ENCODE assay signal across 27 cellular contexts in the genomic region with DNA sequence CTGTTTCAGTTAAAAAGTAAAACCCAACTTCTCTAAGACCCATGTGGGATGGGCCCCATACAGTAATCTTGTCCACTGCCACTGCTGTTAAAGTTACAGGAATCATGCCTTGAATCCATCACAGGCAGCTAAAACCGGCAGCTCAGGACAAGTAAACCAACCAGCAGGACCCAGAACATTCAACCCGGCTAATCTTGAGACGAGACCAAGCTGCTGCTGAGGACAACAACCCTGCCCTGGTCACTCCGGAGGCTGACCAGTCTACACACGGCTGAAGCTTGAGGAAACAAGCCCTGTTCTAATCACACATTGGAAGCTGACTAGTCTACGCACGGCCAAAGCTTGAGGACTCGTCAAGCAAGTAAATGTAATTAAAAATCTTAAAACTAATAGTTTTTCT.
"Had no signal": no experiment of that assay in that cellular context is flagged by ENCODE, and none has a peak within 500 bp of the region (broad histone marks: within the 10 kb centered on the region; RNA-seq: fewer than 3 reads in every experiment).

No MANE protein-coding gene starts in this region.

- H3K4me2 ChIP-seq: KMS-11, SK-N-SH had no signal

- FAIRE-seq: HTR-8/SVneo, K562 had no signal

- H3K27me3 ChIP-seq: SJSA1 had no signal

- ATAC-seq: K562, Panc1, PC-3 had no signal

- H3K36me3 Mint-ChIP-seq: IgD-negative memory B cell had no signal

- H3K27ac Mint-ChIP-seq: IgD-negative memory B cell had no signal

- H3K27me3 Mint-ChIP-seq: IgD-negative memory B cell had no signal

- H3K9ac ChIP-seq: KMS-11, SK-N-SH had no signal

- H3K4me3 ChIP-seq: K562, SJSA1 had no signal

- H3K4me3 Mint-ChIP-seq: IgD-negative memory B cell had no signal

- H3K4me1 Mint-ChIP-seq: IgD-negative memory B cell had no signal

- DNase-seq: Kasumi-1; MM.1S; NCI-H1048; NCI-H1105; NCI-H1417; NCI-H1436 treated with DMSO at 0.1 percent for 48 hours; NCI-H1694; NCI-H187 treated with DMSO at 0.1 percent for 48 hours; NCI-H2081; NCI-H2107; NCI-H2227 treated with DMSO at 0.1 percent for 48 hours; NCI-H524; NCI-H69; NCI-H774; NK-92 treated with Interleukin-12 subunit alpha and Interleukin-12 subunit beta, amount 100 ng/mL, for 24 hours; PC-3; Right ventricle myocardium superior; SIG-M5; SK-N-SH; SW 1271 had no signal

- H3K4me1 ChIP-seq: SJSA1 had no signal

- H3K36me3 ChIP-seq: SJSA1 had no signal

- H3K27ac ChIP-seq: HL-60, KMS-11, SJSA1 had no signal
